In genomic region chr20:43983359-43983758, GRCh38 we compare ENCODE assay signal across 8 cellular contexts.
A peak's percentile ranks its signal among the peaks of the same experiment; 100 is the strongest.
DNase-seq lines count a peak whose midpoint lies in the region; ATAC-seq and TF ChIP-seq lines count a peak whose summit lies in the region.

No MANE protein-coding gene starts in this region.

- no peak overlapping the region for H3K4me3 ChIP-seq in BE2C (ENCODE audit: low read depth, low read length)
- H3K4me3 ChIP-seq in lower lobe of right lung, result no peak overlapping the region

- H3K27me3 ChIP-seq in BE2C (no peaks in the 10 kb centered on the region), lower lobe of right lung (ENCODE audit: low read depth) (no peaks in the 10 kb centered on the region)

- TF ChIP-seq CTCF in BE2C (IDR thresholded peaks at IDR 0.05; ENCODE audit: low read depth, low read length) (peak; percentile 51), lower lobe of right lung (IDR thresholded peaks at IDR 0.05) (peak; percentile 29)

- DNase-seq in BE2C (peak; percentile 33), HT-29 (ENCODE audit: low spot score) (peak; percentile 22), activated T-cell treated with anti-CD3 and anti-CD28 coated beads for 48 hours (ENCODE audit: low read depth) (peak; percentile 48), lower lobe of right lung (no peak), GM19238 (ENCODE audit: insufficient read length, low spot score) (no peak), ureter (ENCODE audit: low spot score) (no peak), epidermal melanocyte (ENCODE audit: insufficient read length, low spot score) (no peak)

- H3K4me1 ChIP-seq in BE2C (no peaks in the 10 kb centered on the region), lower lobe of right lung (peaks cover 23% of the 10 kb centered on the region)

- H3K9me3 ChIP-seq in BE2C, result no peaks in the 10 kb centered on the region; the same call in 1 of the 2 replicates
- no peaks in the 10 kb centered on the region for H3K9me3 ChIP-seq in lower lobe of right lung

- H3K36me3 ChIP-seq in BE2C (no peaks in the 10 kb centered on the region), lower lobe of right lung (no peaks in the 10 kb centered on the region)

- intact Hi-C loops in lower lobe of right lung (cut with DNase I), result no loop called here

- H3K27ac ChIP-seq in lower lobe of right lung, result no peak overlapping the region

- ATAC-seq in lower lobe of right lung (peak in 1 of 2 donors; percentile 9), HG03097 (IDR thresholded peaks at IDR 0.05; ENCODE audit: low FRiP score, unreplicated experiment) (no peak)

Comparison
In these comparisons a context has a peak if more than half of its experiments do, and no peak if none do; other contexts are left out.
1. DNase-seq: peak in BE2C (single experiment), HT-29 (single experiment) and activated T-cell treated with anti-CD3 and anti-CD28 coated beads for 48 hours (single experiment); none in lower lobe of right lung (single experiment), GM19238 (single experiment), ureter (single experiment) and epidermal melanocyte (single experiment).